16 cellular contexts compared by ENCODE assay signal in the genomic region with DNA sequence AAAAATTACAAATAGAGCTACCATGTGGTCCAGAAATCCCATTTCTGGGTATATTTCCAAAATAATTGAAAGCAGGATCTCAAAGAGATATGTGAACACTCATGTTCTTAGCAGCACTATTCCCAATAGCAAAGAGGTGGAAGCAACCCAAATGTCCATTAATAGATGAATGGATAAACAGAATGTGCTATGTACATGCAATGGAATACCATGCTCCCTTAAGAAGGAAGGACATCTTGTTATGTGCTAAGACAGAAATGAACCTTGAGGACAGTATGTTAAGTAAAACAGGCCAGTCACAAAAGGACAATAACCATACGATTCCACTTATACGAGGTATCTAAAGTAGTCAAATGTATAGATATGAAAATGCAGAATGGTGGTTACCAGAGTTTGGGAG.
"Had no signal": no experiment of that assay in that cellular context is flagged by ENCODE, and none has a peak within 500 bp of the region (broad histone marks: within the 10 kb centered on the region; RNA-seq: fewer than 3 reads in every experiment).

No MANE protein-coding gene starts in this region.

- DNase-seq: activated naive CD4-positive, alpha-beta T cell treated with anti-CD3 and anti-CD28 coated beads for 36 hours; caudate nucleus; colonic mucosa; effector CD4-positive, alpha-beta T cell; esophagus squamous epithelium; islet precursor cell; left lung; mesendoderm; occipital lobe; right cardiac atrium; stimulated activated CD4-positive, alpha-beta T cell treated with anti-CD3 and anti-CD28 coated beads, Interleukin-4, amount 100 ng/mL, for 1 hour; stimulated activated naive B cell treated with anti-CD40 and anti-IgM and Interleukin-4, amounts not matched to agents 10 μg/mL and 1 μg/mL and 100 μg/mL, for 72 hours; T-helper 1 cell; transverse colon had no signal

- H3K27me3 ChIP-seq: colonic mucosa, esophagus squamous epithelium, left lung, transverse colon had no signal

- H3K9me3 ChIP-seq: colonic mucosa, esophagus squamous epithelium, left lung, prostate gland, transverse colon had no signal

- H3K36me3 ChIP-seq: colonic mucosa, esophagus squamous epithelium, left lung, prostate gland, transverse colon had no signal

- H3K27ac ChIP-seq: colonic mucosa, esophagus squamous epithelium, left lung, prostate gland, transverse colon had no signal

- H3K4me3 ChIP-seq: colonic mucosa, esophagus squamous epithelium, left lung, prostate gland, skin epidermis, transverse colon had no signal

- ATAC-seq: left lung; stimulated activated naive B cell treated with anti-CD40 and anti-IgM and Interleukin-4, amounts not matched to agents 10 μg/mL and 1 μg/mL and 100 μg/mL, for 72 hours had no signal

- H3K4me1 ChIP-seq: colonic mucosa, left lung, prostate gland had no signal
